Comparison of ENCODE assay signal across 1 cellular context in genomic region chr17:36936455-36936934, GRCh38.
TF ChIP-seq lines count a peak whose summit lies in the region.

No MANE protein-coding gene starts in this region.

TF ChIP-seq in HEK293, 187 proteins besides CTCF, POLR2A, EP300 and RAD21 (continued from another document):
- no peak for TF ChIP-seq AEBP2 (tag by site-specific recombination; IDR thresholded peaks at IDR 0.05; ENCODE audit: borderline replicate concordance)
- peak; percentile 64 for TF ChIP-seq PRDM10 (tag by site-specific recombination; IDR thresholded peaks at IDR 0.05)
- TF ChIP-seq HOXD13 (CRISPR knock-in tag; IDR thresholded peaks at IDR 0.05; ENCODE audit: borderline replicate concordance) = no peak
- peak; percentile 85 for TF ChIP-seq ZBTB26 (tag by site-specific recombination; optimal IDR thresholded peaks at IDR 0.05)
- TF ChIP-seq ZNF157 (tag by site-specific recombination; IDR thresholded peaks at IDR 0.05) = no peak
- TF ChIP-seq ZNF366 (tag by site-specific recombination; conservative IDR thresholded peaks at IDR 0.05) = no peak
- no peak for TF ChIP-seq TSHZ1 (tag by site-specific recombination; IDR thresholded peaks at IDR 0.05; ENCODE audit: borderline replicate concordance)
- no peak for TF ChIP-seq ZNF521 (tag by site-specific recombination; IDR thresholded peaks at IDR 0.05)
- TF ChIP-seq ZNF610 (tag by site-specific recombination; IDR thresholded peaks at IDR 0.05; ENCODE audit: borderline replicate concordance) = no peak
- TF ChIP-seq ZNF747 (tag by site-specific recombination; IDR thresholded peaks at IDR 0.05) = no peak
- TF ChIP-seq ZNF280D (tag by site-specific recombination; IDR thresholded peaks at IDR 0.05) = no peak
- TF ChIP-seq SCRT2 (tag by site-specific recombination; IDR thresholded peaks at IDR 0.05) = no peak
- no peak for TF ChIP-seq HIC1 (tag by site-specific recombination; IDR thresholded peaks at IDR 0.05)
- TF ChIP-seq ZNF239 (tag by site-specific recombination; IDR thresholded peaks at IDR 0.05) = no peak
- no peak; the same call in none of the 2 replicates for TF ChIP-seq ZNF341 (tag by site-specific recombination; IDR thresholded peaks at IDR 0.05; ENCODE audit: low read depth)
- no peak for TF ChIP-seq ZNF132 (tag by site-specific recombination; IDR thresholded peaks at IDR 0.05; ENCODE audit: borderline replicate concordance)
- TF ChIP-seq ZSCAN5A (tag by site-specific recombination; IDR thresholded peaks at IDR 0.05) = 0 out of 2 replicates have a peak, but pooled peaks have one; percentile 45
- TF ChIP-seq TRIM28 (IDR thresholded peaks at IDR 0.05; ENCODE audit: borderline replicate concordance, low read length) = no peak
- no peak for TF ChIP-seq ZNF776 (tag by site-specific recombination; IDR thresholded peaks at IDR 0.05; ENCODE audit: borderline replicate concordance)
- no peak for TF ChIP-seq ZNF362 (tag by site-specific recombination; IDR thresholded peaks at IDR 0.05)
- TF ChIP-seq ZNF223 (tag by site-specific recombination; IDR thresholded peaks at IDR 0.05) = peak; percentile 98
- no peak for TF ChIP-seq ZNF214 (tag by site-specific recombination; IDR thresholded peaks at IDR 0.05; ENCODE audit: borderline replicate concordance)
- no peak for TF ChIP-seq ZNF24 (tag by site-specific recombination; IDR thresholded peaks at IDR 0.05)
- TF ChIP-seq RBAK (tag by site-specific recombination; IDR thresholded peaks at IDR 0.05) = no peak
- no peak for TF ChIP-seq GLIS1 (tag by site-specific recombination; IDR thresholded peaks at IDR 0.05)
- TF ChIP-seq ZNF510 (tag by site-specific recombination; IDR thresholded peaks at IDR 0.05; ENCODE audit: insufficient replicate concordance) = no peak
- TF ChIP-seq ZBTB20 (tag by site-specific recombination; IDR thresholded peaks at IDR 0.05) = peak; percentile 98
- no peak for TF ChIP-seq ZNF701 (tag by site-specific recombination; IDR thresholded peaks at IDR 0.05)
